In the genomic region with DNA sequence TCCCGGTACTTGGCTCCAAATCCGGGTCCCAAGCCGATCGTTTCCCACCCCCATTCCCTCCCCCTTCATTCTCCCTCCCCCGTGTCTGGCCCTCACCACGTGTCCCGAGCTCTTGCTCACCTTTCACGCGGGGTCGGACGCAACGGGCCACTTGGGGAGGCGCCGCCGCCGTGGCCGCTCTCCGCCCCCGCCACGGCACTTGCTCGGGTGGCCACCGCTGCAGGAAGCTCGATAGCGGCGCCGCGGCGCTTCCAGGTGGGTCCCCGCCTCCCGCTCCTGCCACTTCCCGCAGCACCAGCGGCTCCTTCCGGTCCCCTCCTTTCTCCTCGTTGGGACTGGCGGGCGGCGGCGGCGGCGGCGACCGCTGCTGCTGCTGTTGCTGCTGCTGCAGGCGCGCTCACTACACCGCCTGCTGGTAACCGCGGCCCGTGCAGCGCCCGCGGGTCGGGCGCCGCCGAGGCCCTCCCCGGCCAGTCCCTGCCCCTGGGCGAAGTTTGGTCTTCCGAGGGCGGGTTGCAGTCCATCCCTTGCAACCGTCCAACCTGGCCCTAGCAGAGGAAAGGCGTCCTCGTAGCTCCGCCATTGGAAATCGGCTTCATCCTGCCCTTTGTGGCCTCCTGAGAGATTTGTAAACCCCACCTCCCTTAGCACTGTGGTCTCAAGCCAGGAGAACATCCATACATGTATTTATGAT, we compare ENCODE assay signal across 8 cellular contexts. TPM values are rescaled to one million over a fixed set of nuclear protein-coding genes. Genes with fewer than 3 reads are reported as not detected.
DNase-seq lines count a peak whose midpoint lies in the region; ATAC-seq and TF ChIP-seq lines count a peak whose summit lies in the region.

No MANE protein-coding gene starts in this region.

- H3K79me2 ChIP-seq in trophoblast cell (ENCODE audit: control insufficient read depth, insufficient read depth, low read length, poor library complexity), result peaks cover 14% of the 10 kb centered on the region

- TF ChIP-seq CTCF in GM12873 (IDR thresholded peaks at IDR 0.05; ENCODE audit: insufficient read depth, low read depth, low read length, missing control alignments) (peak; percentile 89), cardiac muscle cell (IDR thresholded peaks at IDR 0.05; ENCODE audit: low read depth, low read length) (peak; percentile 83), transverse colon (IDR thresholded peaks at IDR 0.05) (peak; percentile 80 to 96 (median 91))

- H3K9ac ChIP-seq in trophoblast cell (ENCODE audit: low read length), result peak overlapping the region; percentile 98

- H3K9me3 ChIP-seq in cardiac muscle cell (ENCODE audit: low read depth), result no peaks in the 10 kb centered on the region
- no peaks in the 10 kb centered on the region for H3K9me3 ChIP-seq in trophoblast cell (ENCODE audit: insufficient read depth, low read depth, low read length)
- H3K9me3 ChIP-seq in transverse colon, result no peaks in the 10 kb centered on the region

- H3K36me3 Mint-ChIP-seq in activated naive CD8-positive, alpha-beta T cell treated with anti-CD3 and anti-CD28 coated beads, Interleukin-2, amount 10 ng/mL, durations not matched to agents 7 days and 5 days, result peaks cover 4% of the 10 kb centered on the region

- intact Hi-C loops in transverse colon (cut with DNase I; ENCODE audit: low total_unique reads), result no loop called here

- H4K12ac ChIP-seq in trophoblast cell (ENCODE audit: low read depth, low read length), result peak overlapping the region; percentile 98

- in situ Hi-C loops in transverse colon (cut with MboI; ENCODE audit: low pct_ligation_motif_present in 1 of 4, low pct_unique_long_range_greater_than_20kb in 1 of 4, low sequenced_read_pairs in 3 of 4), result no loop called here

- TF ChIP-seq EP300 in transverse colon (IDR thresholded peaks at IDR 0.05; ENCODE audit: low read depth), result no peak

- H3K23ac ChIP-seq in trophoblast cell (ENCODE audit: low read length), result no peak overlapping the region

- peaks cover 19% of the 10 kb centered on the region for H3K4me1 Mint-ChIP-seq in activated naive CD8-positive, alpha-beta T cell treated with anti-CD3 and anti-CD28 coated beads, Interleukin-2, amount 10 ng/mL, durations not matched to agents 7 days and 5 days

- DNase-seq in NCI-H1105 (lab: John Stamatoyannopoulos, UW) (peak; percentile 78), SKM-1 (lab: John Stamatoyannopoulos, UW; ENCODE audit: unreplicated experiment) (peak; percentile 85), cardiac muscle cell (ENCODE audit: low read depth in 1 of 2, low spot score in 1 of 2) (peak; percentile 95 to 96), trophoblast cell (peak; percentile 95 to 96), transverse colon (peak; percentile 94)
- DNase-seq in activated naive CD8-positive, alpha-beta T cell treated with anti-CD3 and anti-CD28 coated beads, Interleukin-2, amount 10 ng/mL, durations not matched to agents 7 days and 5 days, result peak; percentile 95

- H3K4me1 ChIP-seq in cardiac muscle cell (ENCODE audit: low read depth), result peaks cover 22% of the 10 kb centered on the region
- H3K4me1 ChIP-seq in trophoblast cell (ENCODE audit: control insufficient read depth in 1 of 2, insufficient read depth in 2 of 2, low read length in 2 of 2), result no peaks in the 10 kb centered on the region
- peaks cover 16 to 47% (median 35%) of the 10 kb centered on the region in 4 donors for H3K4me1 ChIP-seq in transverse colon

- H3K27ac ChIP-seq in cardiac muscle cell (peak overlapping the region; percentile 98), trophoblast cell (ENCODE audit: low read depth, low read length) (peak overlapping the region; percentile 100), transverse colon (peak overlapping the region; percentile 93 to 99 (median 96))

- no peaks in the 10 kb centered on the region for H3K27me3 Mint-ChIP-seq in activated naive CD8-positive, alpha-beta T cell treated with anti-CD3 and anti-CD28 coated beads, Interleukin-2, amount 10 ng/mL, durations not matched to agents 7 days and 5 days

- peak overlapping the region; percentile 90 for H3K4me3 Mint-ChIP-seq in activated naive CD8-positive, alpha-beta T cell treated with anti-CD3 and anti-CD28 coated beads, Interleukin-2, amount 10 ng/mL, durations not matched to agents 7 days and 5 days

- no CpG with 5 or more reads among the region's 64 CpGs for WGBS in trophoblast cell (ENCODE audit: extremely low coverage, insufficient coverage, insufficient read length)
- WGBS in transverse colon (ENCODE audit: low coverage in 1 of 2), 2 donors, result 0% methylated on average over 50 of the region's 64 CpGs; no CpG with 5 or more reads in 1 of the 2 donors

- ATAC-seq in HG02678 (IDR thresholded peaks at IDR 0.05; ENCODE audit: unreplicated experiment), result peak; percentile 78
- ATAC-seq in activated naive CD8-positive, alpha-beta T cell treated with anti-CD3 and anti-CD28 coated beads, Interleukin-2, amount 10 ng/mL, durations not matched to agents 7 days and 5 days (ENCODE audit: low read depth), result peak; percentile 75

- H3K4ac ChIP-seq in trophoblast cell (ENCODE audit: low read depth, low read length), result peak overlapping the region; percentile 95

- peak overlapping the region; percentile 1 for H2BK12ac ChIP-seq in trophoblast cell (ENCODE audit: low read length)

- H2BK5ac ChIP-seq in trophoblast cell (ENCODE audit: low read depth, low read length, poor library complexity), result peak overlapping the region; percentile 95

- H3K79me1 ChIP-seq in trophoblast cell (ENCODE audit: low read length), result peaks cover 17% of the 10 kb centered on the region

- H3K9me3 Mint-ChIP-seq in activated naive CD8-positive, alpha-beta T cell treated with anti-CD3 and anti-CD28 coated beads, Interleukin-2, amount 10 ng/mL, durations not matched to agents 7 days and 5 days, result no peaks in the 10 kb centered on the region

- peak overlapping the region; percentile 95 for H3K18ac ChIP-seq in trophoblast cell (ENCODE audit: low read length)

- TF ChIP-seq POLR2A in transverse colon (IDR thresholded peaks at IDR 0.05), result peak; percentile 49

- peak overlapping the region; percentile 97 for H2AFZ ChIP-seq in trophoblast cell (ENCODE audit: insufficient read depth, low read length, poor library complexity)

- H4K8ac ChIP-seq in trophoblast cell (ENCODE audit: low read depth, low read length), result peak overlapping the region; percentile 99

- H3K4me3 ChIP-seq in cardiac muscle cell (peak overlapping the region; percentile 91), trophoblast cell (ENCODE audit: low read depth, low read length) (peak overlapping the region; percentile 99), transverse colon (peak overlapping the region; percentile 73 to 98 (median 85))

- H2BK120ac ChIP-seq in trophoblast cell (ENCODE audit: insufficient read depth, low read length, poor library complexity), result peak overlapping the region; percentile 90

- H3K27me3 ChIP-seq in cardiac muscle cell (no peaks in the 10 kb centered on the region), trophoblast cell (ENCODE audit: insufficient read depth, low read length) (no peaks in the 10 kb centered on the region), transverse colon (no peaks in the 10 kb centered on the region)

- POLR2A ChIA-PET in activated naive CD8-positive, alpha-beta T cell treated with anti-CD3 and anti-CD28 coated beads, Interleukin-2, amount 10 ng/mL, durations not matched to agents 7 days and 5 days (lab: Charles Lee), result interaction anchor here (0.5 to 2.3 kb wide), 12 partner anchors 15 to 1429 kb away, joined by 3 to 18 read pairs (median 3); a partner anchor contains a TSS

- peak overlapping the region; percentile 76 for H2AK5ac ChIP-seq in trophoblast cell (ENCODE audit: low read length)

- peak overlapping the region; percentile 99 for H3K14ac ChIP-seq in trophoblast cell (ENCODE audit: low read length)

- H4K91ac ChIP-seq in trophoblast cell (ENCODE audit: low read depth, low read length), result peak overlapping the region; percentile 98

- H3K36me3 ChIP-seq in cardiac muscle cell (no peaks in the 10 kb centered on the region), trophoblast cell (ENCODE audit: control insufficient read depth in 1 of 2, insufficient read depth in 2 of 2, low read length in 2 of 2) (no peaks in the 10 kb centered on the region), transverse colon (no peaks in the 10 kb centered on the region)

- peak overlapping the region; percentile 70 for H3K4me2 ChIP-seq in trophoblast cell (ENCODE audit: low read length)

- H3K27ac Mint-ChIP-seq in activated naive CD8-positive, alpha-beta T cell treated with anti-CD3 and anti-CD28 coated beads, Interleukin-2, amount 10 ng/mL, durations not matched to agents 7 days and 5 days, result peak overlapping the region; percentile 95

RNA-seq across cellular contexts. Expression of a gene that starts 0.8 kb away (rescaled TPM):
- 10 to 100 TPM; 45.2 to 45.3 TPM for total RNA-seq in activated naive CD8-positive, alpha-beta T cell treated with anti-CD3 and anti-CD28 coated beads, Interleukin-2, amount 10 ng/mL, durations not matched to agents 7 days and 5 days
- 43.5 and 48.6 TPM in 2 replicates for total RNA-seq in cardiac muscle cell
- polyA plus RNA-seq in cardiac muscle cell, result 34.6 and 51.0 TPM in 2 replicates
- polyA plus RNA-seq in trophoblast cell (2013), result 18.2 and 20.1 TPM in 2 replicates
- total RNA-seq in transverse colon, result 10 to 100 TPM; 15.9 to 80.4 (median 47.4) TPM

Comparison
In these comparisons a context has a peak if more than half of its experiments do, and no peak if none do; other contexts are left out.
1. Peak in every context shown above with its lines: DNase-seq, ATAC-seq, H3K4me3 ChIP-seq and H3K27ac ChIP-seq.